Comparison of ENCODE assay signal across 5 cellular contexts in genomic region chr22:19609753-19610152, GRCh38.
DNase-seq lines count a peak whose midpoint lies in the region; ATAC-seq, FAIRE-seq and TF ChIP-seq lines count a peak whose summit lies in the region.
"Not testable (repeated sequence)": the region's sequence is repeated elsewhere in the genome, so short reads cannot be mapped to it uniquely, and the experiment has no call there.

No MANE protein-coding gene starts in this region.

- POLR2A ChIA-PET in activated CD4-positive, alpha-beta T cell treated with anti-CD3 and anti-CD28 coated beads, Interleukin-2, amount 10 ng/mL, durations not matched to agents 7 days and 5 days (lab: Charles Lee), result not testable (repeated sequence)
- POLR2A ChIA-PET in K562 (lab: Yijun Ruan, JAX), result interaction anchor here (0.9 to 1.9 kb wide), 7 partner anchors 9 to 130 kb away, joined by 3 to 8 read pairs (median 4); partner anchors contain the start of genes CDC45 and UFD1

- H3K27ac ChIP-seq in BLaER1 treated with 17β-estradiol and CSF1 and Interleukin-3, amounts not matched to agents 10 nM and 100 nM; K562 (ENCODE audit: extremely low read depth, low read depth, low read length): not testable (repeated sequence)

- H3K4me1 Mint-ChIP-seq in T-helper 17 cell, result peaks cover 22% of the 10 kb centered on the region
- peaks cover 51% of the 10 kb centered on the region for H3K4me1 Mint-ChIP-seq in activated CD4-positive, alpha-beta T cell treated with anti-CD3 and anti-CD28 coated beads, Interleukin-2, amount 10 ng/mL, durations not matched to agents 7 days and 5 days

- intact Hi-C loops in K562 (cut with micrococcal nuclease), result loop anchor here (5.0 to 10.0 kb wide), 3 partner anchors 55 to 535 kb away; no protein-coding TSS in a partner anchor

- TF ChIP-seq RAD21 in K562 (CRISPR knock-in tag; conservative IDR thresholded peaks at IDR 0.05 in 1 of 2, IDR thresholded peaks at IDR 0.05 in 1 of 2), result not testable (repeated sequence)

- peak overlapping the region; percentile 77 for H3K27ac Mint-ChIP-seq in T-helper 17 cell
- peak overlapping the region; percentile 68 for H3K27ac Mint-ChIP-seq in activated CD4-positive, alpha-beta T cell treated with anti-CD3 and anti-CD28 coated beads, Interleukin-2, amount 10 ng/mL, durations not matched to agents 7 days and 5 days

- CTCF ChIA-PET in activated CD4-positive, alpha-beta T cell treated with anti-CD3 and anti-CD28 coated beads, Interleukin-2, amount 10 ng/mL, durations not matched to agents 7 days and 5 days (lab: Charles Lee), result interaction anchor here (1.6 kb wide), 1 partner anchor 15 kb away, joined by 3 read pairs; no protein-coding TSS in a partner anchor
- CTCF ChIA-PET in K562 (lab: Yijun Ruan, JAX; ENCODE audit: low intra/inter-chr PET ratio), result interaction anchor here (0.5 kb wide), 1 partner anchor 241 kb away, joined by 3 read pairs; no protein-coding TSS in a partner anchor

- H3K36me3 ChIP-seq in BLaER1 treated with 17β-estradiol and CSF1 and Interleukin-3, amounts not matched to agents 10 nM and 100 nM; K562 (ENCODE audit: control insufficient read depth, insufficient read depth, low read length): not testable (repeated sequence)

- not testable (repeated sequence) for ATAC-seq in T-helper 17 cell, K562

- TF ChIP-seq POLR2A in NB4 (IDR thresholded peaks at IDR 0.05; ENCODE audit: extremely low read depth, insufficient read length); K562 (conservative IDR thresholded peaks at IDR 0.05): not testable (repeated sequence)

- H3K27me3 ChIP-seq in BLaER1 treated with 17β-estradiol and CSF1 and Interleukin-3, amounts not matched to agents 10 nM and 100 nM, result peaks cover 0 to 25% (median 0%) of the 10 kb centered on the region in 11 experiments; a peak in 5 of 22 replicates
- peaks cover 88 to 95% of the 10 kb centered on the region in 2 experiments for H3K27me3 ChIP-seq in K562 (ENCODE audit: control insufficient read depth in 2 of 2, insufficient read depth in 2 of 2, low read length in 2 of 2)

- not testable (repeated sequence) for TF ChIP-seq EP300 in K562 (IDR thresholded peaks at IDR 0.05; ENCODE audit: low read length)

- not testable (repeated sequence) for BruUV-seq in K562 (replicated peaks; lab: Mats Ljungman, UMichigan)

- H3K9me3 Mint-ChIP-seq in activated CD4-positive, alpha-beta T cell treated with anti-CD3 and anti-CD28 coated beads, Interleukin-2, amount 10 ng/mL, durations not matched to agents 7 days and 5 days, result not testable (repeated sequence)

- in situ Hi-C loops in K562 (cut with MboI), result not testable (repeated sequence)

- H3K4me2 ChIP-seq in BLaER1 treated with 17β-estradiol and CSF1 and Interleukin-3, amounts not matched to agents 10 nM and 100 nM, result peak overlapping the region in 8 of 11 experiments; percentile 33 to 93 (median 84); a peak in 16 of 22 replicates
- not testable (repeated sequence) for H3K4me2 ChIP-seq in K562 (ENCODE audit: insufficient read depth, low read length)

- H2AFZ ChIP-seq in K562 (ENCODE audit: low read depth, low read length), result not testable (repeated sequence)

- H3K9ac ChIP-seq in BLaER1 treated with 17β-estradiol and CSF1 and Interleukin-3, amounts not matched to agents 10 nM and 100 nM; K562 (ENCODE audit: insufficient read depth in 1 of 2, low read depth in 2 of 2, low read length in 2 of 2): not testable (repeated sequence)

- H3K36me3 Mint-ChIP-seq in T-helper 17 cell (ENCODE audit: low read depth); activated CD4-positive, alpha-beta T cell treated with anti-CD3 and anti-CD28 coated beads, Interleukin-2, amount 10 ng/mL, durations not matched to agents 7 days and 5 days (ENCODE audit: low read depth): not testable (repeated sequence)

- 2% methylated on average over 8 of the region's 8 CpGs for WGBS in K562 (ENCODE audit: insufficient coverage, low coverage, missing lambda C conversion rate)

- peaks cover 30 to 77% (median 70%) of the 10 kb centered on the region in 10 experiments for H3K4me1 ChIP-seq in BLaER1 treated with 17β-estradiol and CSF1 and Interleukin-3, amounts not matched to agents 10 nM and 100 nM
- H3K4me1 ChIP-seq in K562 (replicated peaks in 1 of 2; ENCODE audit: control insufficient read depth in 2 of 2, insufficient read depth in 2 of 2, low read length in 2 of 2), result peaks cover 6 to 26% of the 10 kb centered on the region in 2 experiments

- not testable (repeated sequence) for H3K9me3 ChIP-seq in BLaER1 treated with 17β-estradiol and CSF1 and Interleukin-3, amounts not matched to agents 10 nM and 100 nM (replicated peaks in 1 of 11); T-helper 17 cell (ENCODE audit: control insufficient read depth, low read length, poor library complexity, severe bottlenecking); K562 (replicated peaks; ENCODE audit: control insufficient read depth, insufficient read depth, low read depth, low read length)

- FAIRE-seq in K562 (lab: Jason Lieb, UNC), result not testable (repeated sequence)

- H3K4me3 ChIP-seq in BLaER1 treated with 17β-estradiol and CSF1 and Interleukin-3, amounts not matched to agents 10 nM and 100 nM; NB4 (ENCODE audit: low read depth, low read length); K562: not testable (repeated sequence)

- H3K4me3 Mint-ChIP-seq in T-helper 17 cell; activated CD4-positive, alpha-beta T cell treated with anti-CD3 and anti-CD28 coated beads, Interleukin-2, amount 10 ng/mL, durations not matched to agents 7 days and 5 days: not testable (repeated sequence)

- H4K20me1 ChIP-seq in BLaER1 treated with 17β-estradiol and CSF1 and Interleukin-3, amounts not matched to agents 10 nM and 100 nM, result not testable (repeated sequence)
- H4K20me1 ChIP-seq in K562 (replicated peaks; ENCODE audit: control insufficient read depth, insufficient read depth, low read length), result peaks cover 32% of the 10 kb centered on the region

- TF ChIP-seq CTCF in NB4 (IDR thresholded peaks at IDR 0.05; ENCODE audit: low read depth, low read length); K562 (IDR thresholded peaks at IDR 0.05 in 2 of 3, conservative IDR thresholded peaks at IDR 0.05 in 1 of 3; ENCODE audit: insufficient read depth in 2 of 3, low read depth in 1 of 3, low read length in 3 of 3): not testable (repeated sequence)

- not testable (repeated sequence) for H3K27me3 Mint-ChIP-seq in T-helper 17 cell; activated CD4-positive, alpha-beta T cell treated with anti-CD3 and anti-CD28 coated beads, Interleukin-2, amount 10 ng/mL, durations not matched to agents 7 days and 5 days

- not testable (repeated sequence) for H3K9me1 ChIP-seq in K562 (ENCODE audit: control insufficient read depth, insufficient read depth, low read length)

- DNase-seq in NB4 (ENCODE audit: low read depth), result peak; percentile 39
- DNase-seq in T-helper 17 cell; activated CD4-positive, alpha-beta T cell treated with anti-CD3 and anti-CD28 coated beads, Interleukin-2, amount 10 ng/mL, durations not matched to agents 7 days and 5 days; K562 (ENCODE audit: extremely low read depth in 1 of 4, low spot score in 3 of 4): not testable (repeated sequence)

- not testable (repeated sequence) for H3K79me2 ChIP-seq in K562 (ENCODE audit: control insufficient read depth, insufficient read depth, low read length)

TF ChIP-seq in K562, 482 proteins besides CTCF, POLR2A, EP300 and RAD21:
- TF ChIP-seq ZNF384 (IDR thresholded peaks at IDR 0.05; ENCODE audit: low read depth, low read length) (peak; percentile 43), ZNF12 (CRISPR knock-in tag; IDR thresholded peaks at IDR 0.05) (0 out of 2 replicates have a peak, but pooled peaks have one; percentile 63), FOXM1 (CRISPR knock-in tag; IDR thresholded peaks at IDR 0.05; ENCODE audit: low read depth) (0 out of 2 replicates have a peak, but pooled peaks have one; percentile 59)
- not testable (repeated sequence) for TF ChIP-seq FOXM1 (IDR thresholded peaks at IDR 0.05; ENCODE audit: low read depth)
